ENCODE assay signal across 8 cellular contexts in genomic region chr7:75637854-75638606, GRCh38.
A peak's percentile ranks its signal among the peaks of the same experiment; 100 is the strongest.
DNase-seq lines count a peak whose midpoint lies in the region; ATAC-seq and TF ChIP-seq lines count a peak whose summit lies in the region.

No MANE protein-coding gene starts in this region.

- peak; percentile 2 for ATAC-seq in sciatic nerve
- no peak for ATAC-seq in GM18520 (IDR thresholded peaks at IDR 0.05; ENCODE audit: unreplicated experiment)

- H3K27ac ChIP-seq in VCaP = peak overlapping the region; percentile 79

- DNase-seq in glomerular visceral epithelial cell (ENCODE audit: extremely low spot score) (peak; percentile 13), sciatic nerve (ENCODE audit: low spot score) (no peak), OCI-M1 (lab: John Stamatoyannopoulos, UW) (no peak)
- DNase-seq in activated effector memory CD4-positive, alpha-beta T cell treated with anti-CD3 and anti-CD28 coated beads, Interleukin-2, amount 50 U/mL, for 16 hours = no peak
- DNase-seq in activated CD4-positive, alpha-beta T cell treated with anti-CD3 and anti-CD28 coated beads for 4 hours = no peak

- no peak for TF ChIP-seq CTCF in VCaP (conservative IDR thresholded peaks at IDR 0.05)

- intact Hi-C loops in sciatic nerve (cut with DNase I) = no loop called here

- H3K4me3 ChIP-seq in GM08714 (ENCODE audit: low read length) = peak overlapping the region; percentile 10; the same call in 1 of the 2 replicates
